In the genomic region with DNA sequence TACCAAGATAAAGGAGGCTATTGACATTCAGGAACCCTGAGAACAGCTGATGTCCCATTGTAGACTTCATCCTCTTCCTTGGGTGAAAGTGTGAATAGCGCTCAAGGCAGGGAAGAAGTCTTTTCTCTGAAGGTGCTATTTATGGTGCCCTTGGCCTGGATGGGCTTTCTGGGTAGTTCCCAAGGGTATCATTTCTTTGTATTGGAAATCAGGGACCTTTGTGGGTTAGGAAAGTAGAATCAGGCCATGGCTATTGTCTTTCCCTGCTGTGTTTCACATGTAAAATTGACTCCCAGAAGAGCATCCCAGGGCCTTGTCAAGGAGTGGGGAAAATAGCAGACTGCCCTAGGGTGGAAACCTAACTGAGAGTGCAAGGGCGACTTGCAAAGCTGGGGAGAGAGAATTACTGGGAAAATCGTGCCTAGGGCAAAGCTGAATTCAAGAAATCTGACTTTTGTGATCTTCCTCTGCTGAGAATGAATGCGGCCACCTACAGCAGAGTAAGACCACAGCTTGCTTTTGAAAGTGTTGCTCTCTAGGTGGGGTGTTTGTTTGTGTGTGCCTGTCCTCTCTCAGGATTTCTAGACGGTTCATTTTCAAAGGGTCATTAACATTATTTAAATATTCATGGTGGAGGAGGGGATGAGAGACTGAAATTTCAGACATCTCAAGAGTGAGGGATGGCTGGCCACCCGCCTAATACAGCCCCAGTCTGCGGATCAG, we compare ENCODE assay signal across 8 cellular contexts.
DNase-seq lines count a peak whose midpoint lies in the region; ATAC-seq and TF ChIP-seq lines count a peak whose summit lies in the region.

No MANE protein-coding gene starts in this region.

- H3K4me3 ChIP-seq in WERI-Rb-1 (ENCODE audit: low read depth, low read length) (peak overlapping the region; percentile 80), left lung (peak overlapping the region; percentile 70 to 80)

- ATAC-seq in GM21825 (IDR thresholded peaks at IDR 0.05; ENCODE audit: unreplicated experiment) = peak; percentile 13
- ATAC-seq in left lung = no peak

- CTCF ChIA-PET in Calu3 (lab: Charles Lee) = interaction anchor here (0.7 kb wide), 1 partner anchor 144 kb away, joined by 6 read pairs; no protein-coding TSS in a partner anchor

- H3K27ac ChIP-seq in WERI-Rb-1 (no peak overlapping the region), left lung (no peak overlapping the region)

- H3K27me3 ChIP-seq in WERI-Rb-1 (ENCODE audit: insufficient read depth, low read depth, severe bottlenecking) = peaks cover 8% of the 10 kb centered on the region
- peaks cover 0 to 32% of the 10 kb centered on the region in 2 donors for H3K27me3 ChIP-seq in left lung

- H3K36me3 Mint-ChIP-seq in Calu3 (ENCODE audit: insufficient read depth, unreplicated experiment) = peaks cover 19% of the 10 kb centered on the region

- TF ChIP-seq CTCF in Calu3 (IDR thresholded peaks at IDR 0.05; ENCODE audit: unreplicated experiment) (no peak), WERI-Rb-1 (IDR thresholded peaks at IDR 0.05; ENCODE audit: low read depth, low read length) (no peak), left lung (IDR thresholded peaks at IDR 0.05) (no peak)

- DNase-seq in Calu3 = no peak
- DNase-seq in WERI-Rb-1 = no peak
- no peak for DNase-seq in left lung
- no peak for DNase-seq in ecto neural progenitor cell (ENCODE audit: low spot score)
- no peak for DNase-seq in posterior vena cava (ENCODE audit: low spot score)
- DNase-seq in NCI-H2081 treated with DMSO at 0.1 percent for 48 hours (lab: John Stamatoyannopoulos, UW) = no peak
- DNase-seq in activated gamma-delta T cell (lab: John Stamatoyannopoulos, UW) = no peak

- no peaks in the 10 kb centered on the region for H3K27me3 Mint-ChIP-seq in Calu3 (ENCODE audit: unreplicated experiment)

- no peaks in the 10 kb centered on the region for H3K9me3 Mint-ChIP-seq in Calu3 (ENCODE audit: low read depth, unreplicated experiment)

- BruUV-seq in Calu3 (replicated peaks; lab: Mats Ljungman, UMichigan) = no TSS peak

- H3K4me3 Mint-ChIP-seq in Calu3 (ENCODE audit: low read depth, unreplicated experiment) = peak overlapping the region; percentile 71

- peaks cover 12% of the 10 kb centered on the region for H3K4me1 Mint-ChIP-seq in Calu3 (ENCODE audit: low read depth, unreplicated experiment)

- intact Hi-C loops in Calu3 (cut with micrococcal nuclease; ENCODE audit: unreplicated experiment) (no loop called here), left lung (cut with DNase I) (no loop called here), posterior vena cava (cut with DNase I) (no loop called here)

- H3K9me3 ChIP-seq in WERI-Rb-1 (ENCODE audit: severe bottlenecking) (peaks cover 2% of the 10 kb centered on the region), left lung (no peaks in the 10 kb centered on the region)

- H3K36me3 ChIP-seq in WERI-Rb-1 = no peaks in the 10 kb centered on the region
- H3K36me3 ChIP-seq in left lung = no peaks in the 10 kb centered on the region

- H3K27ac Mint-ChIP-seq in Calu3 (ENCODE audit: unreplicated experiment) = no peak overlapping the region

- H3K4me1 ChIP-seq in left lung = peaks cover 0 to 53% of the 10 kb centered on the region in 2 donors
